In genomic region chr6:4413073-4413472, GRCh38 we compare ENCODE assay signal across 25 cellular contexts.
DNase-seq lines count a peak whose midpoint lies in the region; ATAC-seq and TF ChIP-seq lines count a peak whose summit lies in the region.
"Had no signal": no experiment of that assay in that cellular context is flagged by ENCODE, and none has a peak within 500 bp of the region (broad histone marks: within the 10 kb centered on the region; RNA-seq: fewer than 3 reads in every experiment).

No MANE protein-coding gene starts in this region.

- no peak overlapping the region for H3K4me2 ChIP-seq in skeletal muscle satellite cell (ENCODE audit: low read length)

- H3K4me1 ChIP-seq in adipocyte (ENCODE audit: control insufficient read depth, insufficient read depth, low read length): peaks cover 7% of the 10 kb centered on the region
- no peaks in the 10 kb centered on the region for H3K4me1 ChIP-seq in skeletal muscle satellite cell (ENCODE audit: control insufficient read depth, insufficient read depth, low read length)
- H3K4me1 ChIP-seq: tibial artery had no signal

- H3K9ac ChIP-seq in adipocyte (ENCODE audit: low read length) (no peak overlapping the region), skeletal muscle satellite cell (ENCODE audit: low read depth, low read length) (peak overlapping the region; percentile 35)

- peak; percentile 78 for DNase-seq in GM03348 (ENCODE audit: low spot score)
- DNase-seq in adipocyte (ENCODE audit: low read depth): peak; percentile 26
- DNase-seq in fibroblast of pulmonary artery (ENCODE audit: low read depth): peak; percentile 65
- no peak for DNase-seq in NCI-H748 treated with DMSO at 0.1 percent for 48 hours (lab: John Stamatoyannopoulos, UW)
- DNase-seq in HuH-7 (ENCODE audit: low spot score): no peak
- DNase-seq: activated CD4-positive, alpha-beta T cell treated with anti-CD3 and anti-CD28 coated beads, Interleukin-2, amount 50 U/mL, for 48 hours; activated CD4-positive, CD25-positive, alpha-beta regulatory T cell; activated gamma-delta T cell; activated naive CD8-positive, alpha-beta T cell treated with anti-CD3 and anti-CD28 coated beads, Interleukin-2, amount 50 U/mL, for 24 hours; C1 segment of cervical spinal cord; Calu3; dorsolateral prefrontal cortex; H7; naive thymus-derived CD4-positive, alpha-beta T cell; NCI-H1092; NCI-H187 treated with DMSO at 0.1 percent for 48 hours; NCI-H69; occipital lobe; retina; stimulated activated CD4-positive, alpha-beta T cell treated with anti-CD3 and anti-CD28 coated beads, Interleukin-12 subunit alpha, Interleukin-12 subunit beta, amount 100 ng/mL, for 4 hours; stimulated activated CD4-positive, alpha-beta T cell treated with anti-CD3 and anti-CD28 coated beads, Interleukin-4, amount 100 ng/mL, for 4 hours; stimulated activated naive CD8-positive, alpha-beta T cell treated with anti-CD3 and anti-CD28 coated beads, Interleukin-15, Interleukin-2, amounts not matched to agents 100 U/mL and 50 U/mL, for 24 hours; tibial artery had no signal

- no peak for ATAC-seq in HG03442 (IDR thresholded peaks at IDR 0.05; ENCODE audit: unreplicated experiment)
- ATAC-seq: activated naive CD8-positive, alpha-beta T cell treated with anti-CD3 and anti-CD28 coated beads, Interleukin-2, amount 50 U/mL, for 24 hours; naive thymus-derived CD4-positive, alpha-beta T cell; stimulated activated naive CD8-positive, alpha-beta T cell treated with anti-CD3 and anti-CD28 coated beads, Interleukin-15, Interleukin-2, amounts not matched to agents 100 U/mL and 50 U/mL, for 24 hours had no signal

- H3K9me3 ChIP-seq in adipocyte (ENCODE audit: control insufficient read depth, low read length): no peaks in the 10 kb centered on the region
- H3K9me3 ChIP-seq in skeletal muscle satellite cell (replicated peaks; ENCODE audit: low read length): no peaks in the 10 kb centered on the region
- H3K9me3 ChIP-seq: tibial artery had no signal

- H3K27me3 ChIP-seq in adipocyte (replicated peaks; ENCODE audit: control insufficient read depth, insufficient read depth, low read length) (no peaks in the 10 kb centered on the region), skeletal muscle satellite cell (ENCODE audit: control insufficient read depth, insufficient read depth, low read length) (no peaks in the 10 kb centered on the region)
- H3K27me3 ChIP-seq: dorsolateral prefrontal cortex, tibial artery had no signal

- H3K4me3 ChIP-seq in adipocyte (ENCODE audit: low read length): no peak overlapping the region
- H3K4me3 ChIP-seq in fibroblast of pulmonary artery (replicated peaks; ENCODE audit: low read depth, low read length): no peak overlapping the region
- H3K4me3 ChIP-seq in skeletal muscle satellite cell (ENCODE audit: low read length): no peak overlapping the region
- H3K4me3 ChIP-seq: dorsolateral prefrontal cortex, tibial artery had no signal

- H3K36me3 ChIP-seq in adipocyte (ENCODE audit: control insufficient read depth, insufficient read depth, low read length, severe bottlenecking): no peaks in the 10 kb centered on the region
- no peaks in the 10 kb centered on the region for H3K36me3 ChIP-seq in skeletal muscle satellite cell (ENCODE audit: insufficient read depth, low read length)
- H3K36me3 ChIP-seq: tibial artery had no signal

- no peak for TF ChIP-seq CTCF in fibroblast of pulmonary artery (IDR thresholded peaks at IDR 0.05; ENCODE audit: low read length, missing control alignments)

Comparison
In these comparisons a context has a peak if more than half of its experiments do, and no peak if none do; other contexts are left out.
1. DNase-seq: peak in GM03348 (single experiment), adipocyte (single experiment) and fibroblast of pulmonary artery (single experiment); none in NCI-H748 treated with DMSO at 0.1 percent for 48 hours (single experiment) and HuH-7 (single experiment).